In the genomic region with DNA sequence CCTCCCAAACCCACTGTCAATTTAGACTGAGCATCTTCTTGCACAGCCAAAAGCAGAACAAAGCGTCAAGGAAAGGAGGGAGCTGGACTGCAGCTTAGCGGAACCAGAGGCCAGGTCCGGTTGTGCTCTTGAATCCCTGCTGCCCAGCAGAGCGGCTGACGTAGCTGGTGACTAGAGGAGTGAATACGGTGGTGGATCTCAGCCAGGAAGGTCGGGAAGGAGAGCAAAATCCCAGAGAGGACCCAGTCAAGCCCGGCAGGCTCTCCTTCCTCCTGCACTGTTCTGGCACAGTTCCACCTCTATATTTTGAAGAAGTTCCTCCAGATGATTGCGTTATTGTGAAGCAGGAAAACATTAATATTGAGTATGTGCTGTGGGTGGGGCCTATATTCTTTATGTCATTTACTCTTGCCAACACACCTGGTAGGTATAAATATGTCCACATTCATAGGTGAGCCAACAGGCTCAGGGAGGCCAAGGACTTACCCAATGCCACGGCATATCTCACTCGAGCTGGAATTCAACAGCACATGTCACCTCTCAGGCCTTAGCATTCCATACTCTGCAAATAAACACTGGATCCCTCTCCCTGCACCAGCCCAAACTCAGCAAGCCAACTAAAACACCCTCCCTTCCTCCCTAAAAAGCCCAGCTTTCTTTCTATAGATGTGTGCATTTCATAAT, we compare ENCODE assay signal across 12 cellular contexts. TPM values are rescaled to one million over a fixed set of nuclear protein-coding genes. Genes with fewer than 3 reads are reported as not detected.
DNase-seq lines count a peak whose midpoint lies in the region; ATAC-seq and TF ChIP-seq lines count a peak whose summit lies in the region.
"Had no signal": no experiment of that assay in that cellular context is flagged by ENCODE, and none has a peak within 500 bp of the region (broad histone marks: within the 10 kb centered on the region; RNA-seq: fewer than 3 reads in every experiment).

No MANE protein-coding gene starts in this region.

- no peak overlapping the region for H3K4me3 ChIP-seq in LNCaP clone FGC (ENCODE audit: low read depth, low read length)
- peak overlapping the region; percentile 9 to 30 for H3K4me3 ChIP-seq in ascending aorta
- H3K4me3 ChIP-seq in stomach, result no peak overlapping the region

- H3K36me3 ChIP-seq in ascending aorta, result no peaks in the 10 kb centered on the region
- H3K36me3 ChIP-seq in stomach, result no peaks in the 10 kb centered on the region

- TF ChIP-seq EP300 in stomach (IDR thresholded peaks at IDR 0.05), result no peak

- TF ChIP-seq POLR2A in stomach (IDR thresholded peaks at IDR 0.05), result no peak

- intact Hi-C loops in ascending aorta (cut with DNase I) (loop anchor here (2.0 kb wide), 1 partner anchor 15 kb away; no protein-coding TSS in a partner anchor), stomach (cut with DNase I; ENCODE audit: low total_unique reads) (no loop called here)

- H3K9me3 ChIP-seq in ascending aorta (no peaks in the 10 kb centered on the region), stomach (no peaks in the 10 kb centered on the region)

- H3K27me3 ChIP-seq in ascending aorta (no peaks in the 10 kb centered on the region), stomach (no peaks in the 10 kb centered on the region)
- H3K27me3 ChIP-seq: dorsolateral prefrontal cortex had no signal

- H3K27ac ChIP-seq in ascending aorta (peak overlapping the region; percentile 64 to 68), stomach (peak overlapping the region; percentile 18 to 72 (median 43))

- DNase-seq in LNCaP clone FGC (ENCODE audit: low read depth), result peak; percentile 77
- peak; percentile 62 to 86 for DNase-seq in ascending aorta (ENCODE audit: low spot score in 2 of 2)
- DNase-seq in hypothalamus (lab: John Stamatoyannopoulos, UW), result peak in 29 of 51 donors; percentile 7 to 61 (median 33)
- peak; percentile 58 for DNase-seq in stomach
- no peak for DNase-seq in activated CD4-positive, alpha-beta T cell treated with anti-CD3 and anti-CD28 coated beads, Interleukin-2, amount 50 U/mL, for 1 hour
- DNase-seq in NCI-H526 treated with DMSO at 0.1 percent for 48 hours (lab: John Stamatoyannopoulos, UW), result no peak
- DNase-seq in NCI-H146 (lab: John Stamatoyannopoulos, UW), result no peak
- DNase-seq: activated T-cell treated with anti-CD3 and anti-CD28 coated beads, Interleukin-2, amount 50 U/mL, for 1 hour; NCI-H526; occipital lobe had no signal

- WGBS in stomach, 5 donors, result 23 to 33% (median 27%) methylated on average over 11 of the region's 11 CpGs

- no peak for ATAC-seq in HG03135 (IDR thresholded peaks at IDR 0.05; ENCODE audit: unreplicated experiment)

- H3K4me1 ChIP-seq in ascending aorta, result peaks cover 0 to 20% of the 10 kb centered on the region in 2 donors
- peaks cover 13 to 27% (median 23%) of the 10 kb centered on the region in 4 donors for H3K4me1 ChIP-seq in stomach

- TF ChIP-seq CTCF in LNCaP clone FGC (IDR thresholded peaks at IDR 0.05; ENCODE audit: control insufficient read depth, extremely low read depth, insufficient read depth) (no peak), ascending aorta (IDR thresholded peaks at IDR 0.05) (no peak), stomach (IDR thresholded peaks at IDR 0.05) (no peak)

RNA-seq across cellular contexts. Expression of a gene that starts 23.6 kb away (rescaled TPM):
- total RNA-seq in ascending aorta, result 25.2 TPM
- total RNA-seq in stomach, result 10 to 100 TPM in 4 of 5 donors, 1 to 10 TPM in 1; 3.5 to 24.2 (median 19.7) TPM
- 1 to 10 TPM; 2.7 to 7.1 (median 3.2) TPM for polyA plus RNA-seq in stomach

RNA-seq across cellular contexts. Expression of a gene that starts 43.8 kb away (rescaled TPM):
- total RNA-seq in ascending aorta, result 21.7 TPM
- 10 to 100 TPM in 3 of 5 donors, 1 to 10 TPM in 1, under 1 TPM in 1; 0.29 to 33.8 (median 18.4) TPM for total RNA-seq in stomach
- polyA plus RNA-seq in stomach, result 1 to 10 TPM; 5.9 to 9.5 (median 8.2) TPM

RNA-seq across cellular contexts. Expression of a gene that starts 43.9 kb away (rescaled TPM):
- 1.8 TPM for total RNA-seq in ascending aorta
- total RNA-seq in stomach, result 10 to 100 TPM in 2 of 5 donors, 1 to 10 TPM in 2, not detected in 1; 4.1 to 16.8 (median 8.5) TPM
- polyA plus RNA-seq in stomach, result 1 to 10 TPM; 1.5 to 1.7 (median 1.5) TPM

Comparison
In these comparisons a context has a peak if more than half of its experiments do, and no peak if none do; other contexts are left out.
1. DNase-seq: peak in LNCaP clone FGC (single experiment), ascending aorta (2 of 2), hypothalamus (29 of 51) and stomach (single experiment); none in activated CD4-positive, alpha-beta T cell treated with anti-CD3 and anti-CD28 coated beads, Interleukin-2, amount 50 U/mL, for 1 hour (single experiment), NCI-H526 treated with DMSO at 0.1 percent for 48 hours (single experiment) and NCI-H146 (single experiment).
2. H3K4me3 ChIP-seq: peak in ascending aorta (2 of 2); none in LNCaP clone FGC (single experiment) and stomach (0 of 4).